ENCODE assay signal across 7 cellular contexts in genomic region chr4:154332681-154333421, GRCh38.
DNase-seq lines count a peak whose midpoint lies in the region; ATAC-seq lines count a peak whose summit lies in the region.

No MANE protein-coding gene starts in this region.

- ATAC-seq in GM19324 (IDR thresholded peaks at IDR 0.05; ENCODE audit: low FRiP score, unreplicated experiment) (peak; percentile 90), HG03378 (IDR thresholded peaks at IDR 0.05; ENCODE audit: unreplicated experiment) (peak; percentile 77)
- ATAC-seq in central memory CD8-positive, alpha-beta T cell (replicated peaks; ENCODE audit: extremely low read depth, poor library complexity, severe bottlenecking) = peak; percentile 57

- no peaks in the 10 kb centered on the region for H3K36me3 Mint-ChIP-seq in central memory CD8-positive, alpha-beta T cell (ENCODE audit: insufficient read depth)

- no peaks in the 10 kb centered on the region for H3K9me3 Mint-ChIP-seq in central memory CD8-positive, alpha-beta T cell

- H3K27me3 Mint-ChIP-seq in central memory CD8-positive, alpha-beta T cell = peaks cover 42% of the 10 kb centered on the region

- peak overlapping the region; percentile 71 for H3K4me3 Mint-ChIP-seq in central memory CD8-positive, alpha-beta T cell

- H3K27ac Mint-ChIP-seq in central memory CD8-positive, alpha-beta T cell (ENCODE audit: low read depth) = no peak overlapping the region

- peaks cover 11% of the 10 kb centered on the region for H3K4me1 Mint-ChIP-seq in central memory CD8-positive, alpha-beta T cell

- peak; percentile 22 for DNase-seq in activated CD4-positive, CD25-positive, alpha-beta regulatory T cell treated with anti-CD3 and anti-CD28 coated beads, Interleukin-2, amount 50 U/mL, for 16 hours (ENCODE audit: low read depth, low spot score)
- DNase-seq in central memory CD8-positive, alpha-beta T cell (ENCODE audit: low spot score in 2 of 2) = peak in 1 of 2 donors; percentile 15
- DNase-seq in mucosa of gallbladder (ENCODE audit: low spot score) (peak; percentile 23), NCI-H2107 treated with DMSO at 0.1 percent for 48 hours (lab: John Stamatoyannopoulos, UW; ENCODE audit: unreplicated experiment) (no peak)
- peak; percentile 37 to 73 (median 58) for DNase-seq in stimulated activated naive CD4-positive, alpha-beta T cell (lab: John Stamatoyannopoulos, UW)
